8 cellular contexts compared by ENCODE assay signal in the genomic region with DNA sequence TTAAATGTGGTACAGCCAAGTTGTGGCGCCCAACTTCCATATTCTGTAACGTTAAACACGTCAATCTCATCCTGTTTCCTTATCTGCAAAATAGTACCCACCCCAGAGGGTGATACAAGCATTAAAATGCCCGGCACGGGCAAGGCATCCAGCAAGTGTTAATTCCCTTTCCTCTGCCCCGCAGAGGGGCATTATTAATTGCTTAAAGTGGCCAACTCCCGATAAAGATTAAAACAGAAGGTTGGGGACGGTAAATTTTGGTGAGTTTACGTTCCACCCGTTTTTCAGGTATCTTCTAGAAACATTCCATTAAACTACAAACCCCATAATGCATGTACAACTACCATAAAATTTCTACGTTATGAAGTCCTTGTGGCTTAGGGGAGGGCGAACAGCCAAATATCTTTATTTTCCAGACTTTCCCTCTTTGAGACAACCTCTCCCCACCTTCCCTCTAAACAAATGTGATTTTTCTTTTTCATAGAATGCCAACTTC.
DNase-seq lines count a peak whose midpoint lies in the region; ATAC-seq lines count a peak whose summit lies in the region.

No MANE protein-coding gene starts in this region.

- H3K36me3 Mint-ChIP-seq in stimulated activated naive CD8-positive, alpha-beta T cell treated with anti-CD3 and anti-CD28 coated beads, Interleukin-15, Interleukin-2, amounts not matched to agents 100 ng/mL and 50 ng/mL, for 24 hours (ENCODE audit: low read depth): peaks cover 22% of the 10 kb centered on the region

- no peak for ATAC-seq in HG03108 (IDR thresholded peaks at IDR 0.05; ENCODE audit: unreplicated experiment)

- H3K27ac ChIP-seq in angular gyrus (ENCODE audit: low read depth, low read length): peak overlapping the region; percentile 100

- DNase-seq in NCI-H1105 treated with DMSO at 0.1 percent for 48 hours (lab: John Stamatoyannopoulos, UW) (peak; percentile 36), NCI-H1105 (lab: John Stamatoyannopoulos, UW) (no peak), NCI-H226 (peak; percentile 30), inferior parietal cortex (ENCODE audit: extremely low spot score) (peak; percentile 40)
- no peak for DNase-seq in stimulated activated CD4-positive, alpha-beta T cell treated with anti-CD3 and anti-CD28 coated beads, Interleukin-4, amount 100 ng/mL, for 24 hours

- no peaks in the 10 kb centered on the region for H3K9me3 Mint-ChIP-seq in stimulated activated naive CD8-positive, alpha-beta T cell treated with anti-CD3 and anti-CD28 coated beads, Interleukin-15, Interleukin-2, amounts not matched to agents 100 ng/mL and 50 ng/mL, for 24 hours

- H3K4me1 Mint-ChIP-seq in stimulated activated naive CD8-positive, alpha-beta T cell treated with anti-CD3 and anti-CD28 coated beads, Interleukin-15, Interleukin-2, amounts not matched to agents 100 ng/mL and 50 ng/mL, for 24 hours (ENCODE audit: low read depth): peaks cover 35% of the 10 kb centered on the region

- H3K27ac Mint-ChIP-seq in stimulated activated naive CD8-positive, alpha-beta T cell treated with anti-CD3 and anti-CD28 coated beads, Interleukin-15, Interleukin-2, amounts not matched to agents 100 ng/mL and 50 ng/mL, for 24 hours: peak overlapping the region; percentile 96

- no peaks in the 10 kb centered on the region for H3K27me3 Mint-ChIP-seq in stimulated activated naive CD8-positive, alpha-beta T cell treated with anti-CD3 and anti-CD28 coated beads, Interleukin-15, Interleukin-2, amounts not matched to agents 100 ng/mL and 50 ng/mL, for 24 hours

- peak overlapping the region; percentile 92 for H3K4me3 Mint-ChIP-seq in stimulated activated naive CD8-positive, alpha-beta T cell treated with anti-CD3 and anti-CD28 coated beads, Interleukin-15, Interleukin-2, amounts not matched to agents 100 ng/mL and 50 ng/mL, for 24 hours

Comparison
In these comparisons a context has a peak if more than half of its experiments do, and no peak if none do; other contexts are left out.
1. DNase-seq: peak in NCI-H1105 treated with DMSO at 0.1 percent for 48 hours (single experiment), NCI-H226 (single experiment) and inferior parietal cortex (single experiment); none in NCI-H1105 (single experiment) and stimulated activated CD4-positive, alpha-beta T cell treated with anti-CD3 and anti-CD28 coated beads, Interleukin-4, amount 100 ng/mL, for 24 hours (single experiment).